Comparison of ENCODE assay signal across 17 cellular contexts in genomic region chr2:182554950-182555349, GRCh38.
A peak's percentile ranks its signal among the peaks of the same experiment; 100 is the strongest.
DNase-seq lines count a peak whose midpoint lies in the region; ATAC-seq and TF ChIP-seq lines count a peak whose summit lies in the region.
"Had no signal": no experiment of that assay in that cellular context is flagged by ENCODE, and none has a peak within 500 bp of the region (broad histone marks: within the 10 kb centered on the region; RNA-seq: fewer than 3 reads in every experiment).

No MANE protein-coding gene starts in this region.

- no peaks in the 10 kb centered on the region for H3K79me2 ChIP-seq in GM23338 (replicated peaks; ENCODE audit: insufficient read depth)

- no peak overlapping the region for H3K4me3 ChIP-seq in GM23338
- H3K4me3 ChIP-seq: A549 had no signal

- H3K27ac Mint-ChIP-seq in effector memory CD8-positive, alpha-beta T cell: no peak overlapping the region
- no peak overlapping the region for H3K27ac Mint-ChIP-seq in GM23338

- peaks cover 0 to 5% of the 10 kb centered on the region in 2 donors for H3K27me3 Mint-ChIP-seq in effector memory CD8-positive, alpha-beta T cell
- no peaks in the 10 kb centered on the region for H3K27me3 Mint-ChIP-seq in GM23338 (ENCODE audit: insufficient read depth, low read depth, poor library complexity)

- no peak for ATAC-seq in effector memory CD8-positive, alpha-beta T cell (replicated peaks)
- ATAC-seq in GM23338: no peak
- ATAC-seq: A549 had no signal

- H3K4me3 Mint-ChIP-seq in effector memory CD8-positive, alpha-beta T cell: no peak overlapping the region
- H3K4me3 Mint-ChIP-seq in GM23338: no peak overlapping the region

- H3K4me1 ChIP-seq in GM23338 (ENCODE audit: insufficient read depth): no peaks in the 10 kb centered on the region

- peaks cover 2 to 6% of the 10 kb centered on the region in 2 donors for H3K9me3 Mint-ChIP-seq in effector memory CD8-positive, alpha-beta T cell
- 0 out of 3 replicates have a peak, but pooled peaks cover 3% of the 10 kb centered on the region for H3K9me3 Mint-ChIP-seq in GM23338

- no peaks in the 10 kb centered on the region for H3K36me3 Mint-ChIP-seq in effector memory CD8-positive, alpha-beta T cell (ENCODE audit: insufficient read depth)
- no peaks in the 10 kb centered on the region for H3K36me3 Mint-ChIP-seq in GM23338 (ENCODE audit: low read depth)

- no peak overlapping the region for H3K4me2 ChIP-seq in GM23338
- H3K4me2 ChIP-seq: A549 had no signal

- 0 out of 2 replicates have a peak, but pooled peaks cover 6% of the 10 kb centered on the region for H3K9me2 ChIP-seq in GM23338 (ENCODE audit: insufficient read depth)

- no peaks in the 10 kb centered on the region for H3K4me1 Mint-ChIP-seq in effector memory CD8-positive, alpha-beta T cell (ENCODE audit: low read depth in 2 of 2)
- H3K4me1 Mint-ChIP-seq in GM23338: no peaks in the 10 kb centered on the region

- no peaks in the 10 kb centered on the region for H3K36me3 ChIP-seq in GM23338 (ENCODE audit: insufficient read depth)

- no peak overlapping the region for H3K27ac ChIP-seq in GM23338 (ENCODE audit: low read depth)
- H3K27ac ChIP-seq: A549, C4-2B had no signal

- no peaks in the 10 kb centered on the region for H4K20me1 ChIP-seq in GM23338 (replicated peaks; ENCODE audit: insufficient read depth)

- DNase-seq in NCI-H510A treated with DMSO at 0.1 percent for 48 hours (lab: John Stamatoyannopoulos, UW) (peak; percentile 37), NCI-H510A (lab: John Stamatoyannopoulos, UW) (no peak), NCI-H1105 treated with DMSO at 0.1 percent for 48 hours (lab: John Stamatoyannopoulos, UW) (peak; percentile 33), NCI-H748 (lab: John Stamatoyannopoulos, UW; ENCODE audit: unreplicated experiment) (peak; percentile 72), UCSD-AML1 (lab: John Stamatoyannopoulos, UW; ENCODE audit: unreplicated experiment) (no peak), 8988T (no peak), GM23338 (ENCODE audit: low spot score) (no peak)
- DNase-seq in effector memory CD8-positive, alpha-beta T cell: no peak
- DNase-seq: DMS79 treated with DMSO at 0.1 percent for 48 hours, GDM1, GOT3, IMR-90, MV-4-11, NCI-H1694 treated with DMSO at 0.1 percent for 48 hours, RPMI8226 had no signal

- no peak overlapping the region for H2AFZ ChIP-seq in GM23338

- no peak for TF ChIP-seq CTCF in GM23338 (conservative IDR thresholded peaks at IDR 0.05; ENCODE audit: low read depth in 2 of 2)

- no peaks in the 10 kb centered on the region for H3K27me3 ChIP-seq in GM23338 (ENCODE audit: insufficient read depth)

- H3F3A ChIP-seq in GM23338 (replicated peaks; ENCODE audit: low read depth): no peaks in the 10 kb centered on the region

TF ChIP-seq in GM23338, 12 proteins besides CTCF, POLR2A, EP300 and RAD21:
- no peak for TF ChIP-seq EZH2phosphoT487 (IDR thresholded peaks at IDR 0.05; ENCODE audit: unreplicated experiment)
- TF ChIP-seq STAT1 (IDR thresholded peaks at IDR 0.05; ENCODE audit: unreplicated experiment): no peak
- TF ChIP-seq CREB1 (CRISPR knock-in tag; IDR thresholded peaks at IDR 0.05; ENCODE audit: low read depth): no peak
- TF ChIP-seq EZH2 (IDR thresholded peaks at IDR 0.05; ENCODE audit: low read depth, unreplicated experiment): no peak
- no peak for TF ChIP-seq ZNF114 (CRISPR knock-in tag; IDR thresholded peaks at IDR 0.05)
- no peak for TF ChIP-seq POLR2AphosphoS5 (IDR thresholded peaks at IDR 0.05; ENCODE audit: low read depth)
- TF ChIP-seq REST (IDR thresholded peaks at IDR 0.05; ENCODE audit: unreplicated experiment): no peak
- TF ChIP-seq NANOG (IDR thresholded peaks at IDR 0.05; ENCODE audit: borderline replicate concordance): no peak
- no peak for TF ChIP-seq ZNF462 (CRISPR knock-in tag; IDR thresholded peaks at IDR 0.05)
TF ChIP-seq in GM23338: peak in this region for 0.

Comparison
In these comparisons a context has a peak if more than half of its experiments do, and no peak if none do; other contexts are left out.
1. DNase-seq: peak in NCI-H510A treated with DMSO at 0.1 percent for 48 hours (single experiment), NCI-H1105 treated with DMSO at 0.1 percent for 48 hours (single experiment) and NCI-H748 (single experiment); none in NCI-H510A (single experiment), UCSD-AML1 (single experiment), effector memory CD8-positive, alpha-beta T cell (0 of 3), 8988T (single experiment) and GM23338 (single experiment).